In the genomic region with DNA sequence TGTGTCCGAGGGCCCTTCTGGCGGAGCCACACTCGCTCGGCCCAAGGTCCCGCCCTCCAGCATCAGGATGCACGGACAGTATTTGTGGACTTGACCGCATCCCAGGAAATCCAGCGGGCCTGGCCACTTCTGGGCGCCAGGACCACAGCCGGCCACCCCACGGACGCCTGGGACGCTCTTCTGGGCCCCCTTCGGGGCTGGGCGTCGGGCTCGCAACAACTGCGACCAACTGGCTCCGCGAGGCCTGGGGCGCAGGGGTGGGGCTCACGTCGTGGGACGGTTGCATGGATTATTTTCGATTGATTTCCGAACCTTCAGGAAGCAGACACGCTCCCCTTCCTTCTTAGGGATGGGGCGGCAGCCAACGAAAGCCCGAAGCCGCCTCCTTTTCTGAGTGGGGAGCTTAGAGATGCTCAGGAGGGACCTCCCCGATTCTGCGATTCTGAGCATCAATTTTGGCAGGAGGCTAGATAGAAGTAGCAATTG, we compare ENCODE assay signal across 8 cellular contexts. TPM values are rescaled to one million over a fixed set of nuclear protein-coding genes. Genes with fewer than 3 reads are reported as not detected.
A peak's percentile ranks its signal among the peaks of the same experiment; 100 is the strongest.
DNase-seq lines count a peak whose midpoint lies in the region; ATAC-seq and TF ChIP-seq lines count a peak whose summit lies in the region.

No MANE protein-coding gene starts in this region.

- WGBS in mammary epithelial cell (ENCODE audit: low coverage, missing lambda C conversion rate): 12% methylated on average over 28 of the region's 33 CpGs

- H3K4me2 ChIP-seq in OCI-LY7 (ENCODE audit: low read length) (peak overlapping the region; percentile 78), mammary epithelial cell (ENCODE audit: insufficient read depth, low read depth, low read length) (peak overlapping the region; percentile 93)

- peaks cover 20% of the 10 kb centered on the region for H3K36me3 ChIP-seq in HAP-1 (replicated peaks)
- peaks cover 35% of the 10 kb centered on the region for H3K36me3 ChIP-seq in OCI-LY7 (ENCODE audit: insufficient read depth, low read length)
- peaks cover 13% of the 10 kb centered on the region for H3K36me3 ChIP-seq in mammary epithelial cell (ENCODE audit: insufficient read depth, low read length)
- no peaks in the 10 kb centered on the region for H3K36me3 ChIP-seq in left lung

- dilution Hi-C loops in mammary epithelial cell (cut with HindIII; ENCODE audit: low sequenced_read_pairs): no loop called here

- in situ Hi-C loops in HAP-1 (cut with MboI; ENCODE audit: low sequenced_read_pairs) (no loop called here), mammary epithelial cell (cut with MboI; ENCODE audit: low sequenced_read_pairs in 2 of 2) (no loop called here)

- DNase-seq in D341Med (ENCODE audit: low spot score) (peak; percentile 40), HAP-1 (ENCODE audit: low spot score in 2 of 2) (no peak), OCI-LY7 (ENCODE audit: low spot score) (no peak), mammary epithelial cell (no peak), left lung (peak; percentile 38 to 80), 8988T (no peak), OCI-M1 (lab: John Stamatoyannopoulos, UW) (no peak)
- DNase-seq in stimulated activated naive CD8-positive, alpha-beta T cell treated with anti-CD3 and anti-CD28 coated beads, Interleukin-15, Interleukin-2, amounts not matched to agents 100 U/mL and 50 U/mL, for 24 hours: peak; percentile 42

- H2AFZ ChIP-seq in OCI-LY7 (ENCODE audit: low read length) (peak overlapping the region; percentile 92), mammary epithelial cell (ENCODE audit: low read depth, low read length) (peak overlapping the region; percentile 98)

- intact Hi-C loops in OCI-LY7 (cut with micrococcal nuclease; ENCODE audit: unreplicated experiment) (loop anchor here (1.0 kb wide), 1 partner anchor 14 kb away; the partner anchor contains the start of gene MTMR6), mammary epithelial cell (cut with micrococcal nuclease) (loop anchor here (2.0 kb wide), 1 partner anchor 14 kb away; the partner anchor contains the start of gene MTMR6), left lung (cut with DNase I) (no loop called here)

- peak; percentile 34 for ATAC-seq in left lung
- peak; percentile 33 for ATAC-seq in stimulated activated naive CD8-positive, alpha-beta T cell treated with anti-CD3 and anti-CD28 coated beads, Interleukin-15, Interleukin-2, amounts not matched to agents 100 U/mL and 50 U/mL, for 24 hours

- POLR2A ChIA-PET in OCI-LY7 (lab: Charles Lee): interaction anchor here (0.9 to 2.0 kb wide), 2 partner anchors 9 to 42 kb away, joined by 3 to 6 read pairs; no protein-coding TSS in a partner anchor

- CTCF ChIA-PET in OCI-LY7 (lab: Charles Lee; ENCODE audit: unreplicated experiment): no interaction called here
- CTCF ChIA-PET in mammary epithelial cell (lab: Charles Lee; ENCODE audit: low non-redundant PET): no interaction called here

- H3K4me1 ChIP-seq in HAP-1 (peaks cover 11% of the 10 kb centered on the region; the same call in 1 of the 2 replicates), OCI-LY7 (ENCODE audit: insufficient read depth, low read length, poor library complexity, severe bottlenecking) (peaks cover 27% of the 10 kb centered on the region), mammary epithelial cell (ENCODE audit: insufficient read depth, low read length) (peaks cover 14% of the 10 kb centered on the region), left lung (peaks cover 10 to 39% of the 10 kb centered on the region in 2 donors)

- no peaks in the 10 kb centered on the region for H3K9me2 ChIP-seq in OCI-LY7 (ENCODE audit: insufficient read depth, low read length)

- no peaks in the 10 kb centered on the region for H3K9me3 ChIP-seq in HAP-1
- H3K9me3 ChIP-seq in OCI-LY7 (ENCODE audit: low read length): 0 out of 2 replicates have a peak, but pooled peaks cover 7% of the 10 kb centered on the region
- H3K9me3 ChIP-seq in mammary epithelial cell (replicated peaks; ENCODE audit: insufficient read depth, low read length): no peaks in the 10 kb centered on the region
- no peaks in the 10 kb centered on the region for H3K9me3 ChIP-seq in left lung

- H3K4me3 ChIP-seq in HAP-1: peak overlapping the region; percentile 91
- H3K4me3 ChIP-seq in OCI-LY7 (ENCODE audit: low read depth, low read length, poor library complexity, severe bottlenecking): peak overlapping the region; percentile 95
- H3K4me3 ChIP-seq in mammary epithelial cell (replicated peaks in 1 of 3; ENCODE audit: insufficient read depth in 1 of 3, low read depth in 2 of 3, low read length in 3 of 3): peak overlapping the region; percentile 24 to 95 (median 83)
- H3K4me3 ChIP-seq in left lung: peak overlapping the region; percentile 73 to 75

- H4K20me1 ChIP-seq in OCI-LY7 (ENCODE audit: insufficient read depth, low read length) (peaks cover 15% of the 10 kb centered on the region), mammary epithelial cell (ENCODE audit: insufficient read depth, low read length) (no peaks in the 10 kb centered on the region)

- peaks cover 9% of the 10 kb centered on the region for H3K27me3 ChIP-seq in HAP-1 (ENCODE audit: low read depth)
- no peaks in the 10 kb centered on the region for H3K27me3 ChIP-seq in mammary epithelial cell (ENCODE audit: insufficient read depth, low read length)
- H3K27me3 ChIP-seq in left lung: peaks cover 0 to 20% of the 10 kb centered on the region in 2 donors

- BruUV-seq in OCI-LY7 (replicated peaks; lab: Mats Ljungman, UMichigan): no TSS peak
- no TSS peak for BruUV-seq in mammary epithelial cell (replicated peaks; lab: Mats Ljungman, UMichigan)

- TF ChIP-seq CTCF in OCI-LY7 (conservative IDR thresholded peaks at IDR 0.05; ENCODE audit: low read length): no peak
- TF ChIP-seq CTCF in mammary epithelial cell (conservative IDR thresholded peaks at IDR 0.05 in 1 of 2, IDR thresholded peaks at IDR 0.05 in 1 of 2; ENCODE audit: extremely low read depth in 1 of 2, insufficient read depth in 1 of 2, low read depth in 1 of 2, low read length in 2 of 2): no peak
- no peak for TF ChIP-seq CTCF in left lung (IDR thresholded peaks at IDR 0.05)

- H3K27ac ChIP-seq in OCI-LY7 (ENCODE audit: low read depth, low read length, poor library complexity, severe bottlenecking) (peak overlapping the region; percentile 76), mammary epithelial cell (ENCODE audit: insufficient read depth, low read depth, low read length) (peak overlapping the region; percentile 86), left lung (peak overlapping the region; percentile 88 to 92)

- peak overlapping the region; percentile 96 for H3K9ac ChIP-seq in mammary epithelial cell (ENCODE audit: insufficient read depth, low read length)

- H3K79me2 ChIP-seq in OCI-LY7 (ENCODE audit: insufficient read depth, low read depth, low read length) (peaks cover 45% of the 10 kb centered on the region), mammary epithelial cell (ENCODE audit: insufficient read depth, low read length) (peaks cover 43% of the 10 kb centered on the region)

RNA-seq across cellular contexts. Expression of gene NUP58, which starts 0.5 kb away (rescaled TPM):
- total RNA-seq in OCI-LY7 (2014; rRNA removed; shearing (Covaris generic)): 58.4 and 82.7 TPM in 2 replicates
- 114 and 127 TPM in 2 replicates for total RNA-seq in OCI-LY7 (2022)
- 10 to 100 TPM; 73.0 to 82.0 TPM for total RNA-seq in mammary epithelial cell
- 37.2 TPM for polyA plus RNA-seq in mammary epithelial cell
- 62.1 TPM for polyA minus RNA-seq in mammary epithelial cell
- total RNA-seq in left lung: 10 to 100 TPM; 59.8 to 78.2 TPM

RNA-seq across cellular contexts. Expression of gene MTMR6, which starts 13.6 kb away (rescaled TPM):
- 6.2 and 6.4 TPM in 2 replicates for total RNA-seq in OCI-LY7 (2014; rRNA removed; shearing (Covaris generic))
- total RNA-seq in OCI-LY7 (2022): 17.0 and 17.3 TPM in 2 replicates
- total RNA-seq in mammary epithelial cell: 10 to 100 TPM; 19.1 to 27.8 TPM
- polyA plus RNA-seq in mammary epithelial cell: 9.2 TPM
- polyA minus RNA-seq in mammary epithelial cell: 11.3 TPM
- 10 to 100 TPM; 16.3 to 22.5 TPM for total RNA-seq in left lung

Comparison
In these comparisons a context has a peak if more than half of its experiments do, and no peak if none do; other contexts are left out.
1. DNase-seq: peak in D341Med (single experiment), left lung (2 of 2) and stimulated activated naive CD8-positive, alpha-beta T cell treated with anti-CD3 and anti-CD28 coated beads, Interleukin-15, Interleukin-2, amounts not matched to agents 100 U/mL and 50 U/mL, for 24 hours (single experiment); none in HAP-1 (0 of 2), OCI-LY7 (single experiment), mammary epithelial cell (single experiment), 8988T (single experiment) and OCI-M1 (single experiment).
2. intact Hi-C loops: an anchor here in OCI-LY7 (1.0 kb wide) and mammary epithelial cell (2.0 kb wide); none called in left lung.
3. Peak in every context shown above with its lines, with median percentiles within 50 percentile points of each other: H3K4me3 ChIP-seq and H3K27ac ChIP-seq.